ENCODE assay signal across 1 cellular context in the genomic region with DNA sequence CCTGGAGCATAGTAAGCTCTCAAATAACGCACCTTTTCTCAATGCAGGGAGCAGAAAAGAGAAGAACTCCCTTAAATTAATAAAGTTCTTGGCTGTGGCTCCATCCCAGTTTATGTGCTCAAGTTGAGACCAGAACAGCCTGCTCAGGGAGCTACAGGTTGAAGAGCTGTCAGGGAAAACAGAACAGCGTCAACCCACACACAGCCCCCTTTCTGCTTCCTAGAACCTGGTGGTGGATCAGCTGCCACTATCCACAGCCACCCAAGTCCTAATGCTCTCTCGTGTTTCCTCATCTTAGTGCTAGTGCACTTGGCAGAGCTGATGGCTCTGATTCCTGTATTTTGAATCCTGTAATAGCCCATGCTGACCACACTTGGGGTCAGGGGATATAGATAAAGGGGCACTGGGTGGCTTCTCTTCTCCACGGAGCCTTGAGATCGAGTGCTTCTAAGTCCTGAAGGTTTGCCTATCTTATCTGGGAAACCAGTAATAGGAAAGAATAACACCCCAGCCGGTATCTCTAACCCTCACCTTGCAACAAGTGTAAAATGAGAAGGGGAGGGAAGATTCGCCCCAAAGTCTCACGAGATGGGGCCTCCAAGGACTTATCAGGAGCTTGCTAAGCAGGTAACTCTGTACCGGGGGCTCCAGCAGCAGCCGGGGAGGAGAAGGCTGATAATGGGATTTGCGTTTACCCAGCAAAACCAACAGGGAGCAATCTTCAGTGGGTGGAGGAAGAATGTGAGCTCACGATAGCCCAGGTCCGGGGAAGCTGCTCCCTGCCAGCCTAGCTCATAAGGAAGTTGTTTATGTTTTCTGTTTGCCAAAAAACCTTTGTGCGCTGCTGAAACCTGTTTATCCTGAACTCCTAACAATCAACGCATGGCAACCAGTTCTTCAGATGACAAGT.
TF ChIP-seq lines count a peak whose summit lies in the region.

No MANE protein-coding gene starts in this region.

TF ChIP-seq in SK-N-SH treated with all-trans-retinoic acid at 6 μM for 48 hours, 23 proteins besides CTCF, POLR2A, EP300 and RAD21 (continued from another document):
- TF ChIP-seq TOX (CRISPR knock-in tag; IDR thresholded peaks at IDR 0.05; ENCODE audit: borderline replicate concordance) (no peak), ZNF70 (CRISPR knock-in tag; IDR thresholded peaks at IDR 0.05) (no peak), RARB (CRISPR knock-in tag; IDR thresholded peaks at IDR 0.05) (no peak), ARNTL (CRISPR knock-in tag; IDR thresholded peaks at IDR 0.05; ENCODE audit: borderline replicate concordance, low read depth) (no peak), ISL1 (CRISPR knock-in tag; IDR thresholded peaks at IDR 0.05) (no peak)
